ENCODE assay signal across 19 cellular contexts in genomic region chr14:50301914-50302313, GRCh38. TPM values are rescaled to one million over a fixed set of nuclear protein-coding genes. Genes with fewer than 3 reads are reported as not detected.
A peak's percentile ranks its signal among the peaks of the same experiment; 100 is the strongest.
DNase-seq lines count a peak whose midpoint lies in the region; ATAC-seq, FAIRE-seq and TF ChIP-seq lines count a peak whose summit lies in the region.
"Had no signal": no experiment of that assay in that cellular context is flagged by ENCODE, and none has a peak within 500 bp of the region (broad histone marks: within the 10 kb centered on the region; RNA-seq: fewer than 3 reads in every experiment).

No MANE protein-coding gene starts in this region.

- SMC1A ChIA-PET in GM12878 (lab: Charles Lee; ENCODE audit: uncharacterized antibody, unreplicated experiment), result no interaction called here

- no peaks in the 10 kb centered on the region for H3K9me3 Mint-ChIP-seq in activated naive CD8-positive, alpha-beta T cell treated with anti-CD3 and anti-CD28 coated beads, Interleukin-2, amount 50 U/mL, for 24 hours
- no peaks in the 10 kb centered on the region for H3K9me3 Mint-ChIP-seq in activated naive CD8-positive, alpha-beta T cell treated with anti-CD3 and anti-CD28 coated beads for 36 hours
- H3K9me3 Mint-ChIP-seq: CD4-positive, alpha-beta T cell had no signal

- FAIRE-seq in GM12878 (lab: Jason Lieb, UNC), result no peak
- FAIRE-seq: A549, D721Med, G401.6, GM12892, HepG2 had no signal

- H3K79me2 ChIP-seq in GM12878 (ENCODE audit: control insufficient read depth, insufficient read depth, low read length), result no peaks in the 10 kb centered on the region; the same call in 1 of the 2 replicates

- in situ Hi-C loops in GM12878 (cut with MboI), result no loop called here

- H3K27me3 Mint-ChIP-seq in activated naive CD8-positive, alpha-beta T cell treated with anti-CD3 and anti-CD28 coated beads, Interleukin-2, amount 50 U/mL, for 24 hours, result no peaks in the 10 kb centered on the region
- H3K27me3 Mint-ChIP-seq in activated naive CD8-positive, alpha-beta T cell treated with anti-CD3 and anti-CD28 coated beads for 36 hours, result no peaks in the 10 kb centered on the region
- H3K27me3 Mint-ChIP-seq: CD4-positive, alpha-beta T cell had no signal

- POLR2A ChIA-PET in GM12878 (lab: Charles Lee), result interaction anchor here (0.5 kb wide), 1 partner anchor 537 kb away, joined by 3 read pairs; no protein-coding TSS in a partner anchor

- no peak for TF ChIP-seq EP300 in GM12878 (IDR thresholded peaks at IDR 0.05; ENCODE audit: borderline replicate concordance in 1 of 2, control insufficient read depth in 1 of 2, low read depth in 2 of 2, low read length in 2 of 2)

- no TSS peak for BruUV-seq in GM12878 (replicated peaks; lab: Mats Ljungman, UMichigan)

- H3K4me2 ChIP-seq in GM12878 (ENCODE audit: control insufficient read depth, insufficient read depth), result no peak overlapping the region
- H3K4me2 ChIP-seq: A549 had no signal

- H2AFZ ChIP-seq in GM12878 (ENCODE audit: control insufficient read depth, low read depth, low read length), result no peak overlapping the region
- H2AFZ ChIP-seq: GM23248 had no signal

- ATAC-seq in activated naive CD8-positive, alpha-beta T cell treated with anti-CD3 and anti-CD28 coated beads, Interleukin-2, amount 50 U/mL, for 24 hours, result peak; percentile 57
- peak; percentile 51 for ATAC-seq in GM12878
- ATAC-seq: A549, HepG2 had no signal

- H3K9me3 ChIP-seq in GM12878 (replicated peaks; ENCODE audit: control insufficient read depth, insufficient read depth, low read length), result no peaks in the 10 kb centered on the region
- H3K9me3 ChIP-seq in left ventricle myocardium inferior (replicated peaks), result no peaks in the 10 kb centered on the region
- H3K9me3 ChIP-seq: A549, Caco-2 had no signal

- TF ChIP-seq CTCF in GM12878 (IDR thresholded peaks at IDR 0.05 in 2 of 3, conservative IDR thresholded peaks at IDR 0.05 in 1 of 3; ENCODE audit: control insufficient read depth in 2 of 3, extremely low read depth in 1 of 3, insufficient read depth in 1 of 3, low read depth in 3 of 3, low read length in 3 of 3) (no peak), left ventricle myocardium inferior (IDR thresholded peaks at IDR 0.05; ENCODE audit: borderline replicate concordance) (no peak)

- no peak for TF ChIP-seq POLR2A in GM12878 (IDR thresholded peaks at IDR 0.05; ENCODE audit: low read depth, low read length)

- no peaks in the 10 kb centered on the region for H3K4me1 Mint-ChIP-seq in activated naive CD8-positive, alpha-beta T cell treated with anti-CD3 and anti-CD28 coated beads, Interleukin-2, amount 50 U/mL, for 24 hours
- peaks cover 4% of the 10 kb centered on the region for H3K4me1 Mint-ChIP-seq in activated naive CD8-positive, alpha-beta T cell treated with anti-CD3 and anti-CD28 coated beads for 36 hours

- CTCF ChIA-PET in GM12878 (lab: Yijun Ruan, JAX), result no interaction called here

- H4K20me1 ChIP-seq in GM12878 (ENCODE audit: control insufficient read depth, insufficient read depth), result no peaks in the 10 kb centered on the region

- no peak overlapping the region for H3K9ac ChIP-seq in GM12878 (ENCODE audit: control insufficient read depth, insufficient read depth, low read length)
- H3K9ac ChIP-seq: GM23248 had no signal

- no peak overlapping the region for H3K27ac Mint-ChIP-seq in activated naive CD8-positive, alpha-beta T cell treated with anti-CD3 and anti-CD28 coated beads, Interleukin-2, amount 50 U/mL, for 24 hours
- no peak overlapping the region for H3K27ac Mint-ChIP-seq in activated naive CD8-positive, alpha-beta T cell treated with anti-CD3 and anti-CD28 coated beads for 36 hours
- H3K27ac Mint-ChIP-seq: CD4-positive, alpha-beta T cell had no signal

- H3K4me1 ChIP-seq in GM12878 (ENCODE audit: control insufficient read depth, insufficient read depth, low read length) (no peaks in the 10 kb centered on the region), left ventricle myocardium inferior (no peaks in the 10 kb centered on the region)
- H3K4me1 ChIP-seq: A549, HAP-1 had no signal

- RAD21 ChIA-PET in GM12878 (lab: Charles Lee; ENCODE audit: unreplicated experiment), result no interaction called here

- H3K4me3 ChIP-seq in GM12878 (no peak overlapping the region), left ventricle myocardium inferior (no peak overlapping the region)
- H3K4me3 ChIP-seq: A549, GM23248, HAP-1 had no signal

- H3K4me3 Mint-ChIP-seq in activated naive CD8-positive, alpha-beta T cell treated with anti-CD3 and anti-CD28 coated beads, Interleukin-2, amount 50 U/mL, for 24 hours, result no peak overlapping the region
- H3K4me3 Mint-ChIP-seq in activated naive CD8-positive, alpha-beta T cell treated with anti-CD3 and anti-CD28 coated beads for 36 hours, result no peak overlapping the region
- H3K4me3 Mint-ChIP-seq: CD4-positive, alpha-beta T cell had no signal

- no peaks in the 10 kb centered on the region for H3K27me3 ChIP-seq in GM12878 (replicated peaks in 1 of 2; ENCODE audit: control insufficient read depth in 2 of 2, insufficient read depth in 2 of 2, low read length in 1 of 2)
- H3K27me3 ChIP-seq in left ventricle myocardium inferior (ENCODE audit: low read depth), result no peaks in the 10 kb centered on the region

- intact Hi-C loops in GM12878 (cut with micrococcal nuclease; ENCODE audit: unreplicated experiment), result no loop called here
- intact Hi-C loops in left ventricle myocardium inferior (cut with micrococcal nuclease), result no loop called here

- H3K27ac ChIP-seq in GM12878 (ENCODE audit: control insufficient read depth, insufficient read depth) (no peak overlapping the region), left ventricle myocardium inferior (replicated peaks) (no peak overlapping the region)
- H3K27ac ChIP-seq: 22Rv1, A549, C4-2B, GM23248 had no signal

- H3K36me3 ChIP-seq in GM12878 (ENCODE audit: control insufficient read depth in 2 of 2, insufficient read depth in 2 of 2, low read length in 1 of 2), result peaks cover 0 to 2% of the 10 kb centered on the region in 2 experiments; a peak in 1 of 4 replicates
- no peaks in the 10 kb centered on the region for H3K36me3 ChIP-seq in left ventricle myocardium inferior
- H3K36me3 ChIP-seq: HAP-1 had no signal

- no peak for TF ChIP-seq RAD21 in GM12878 (IDR thresholded peaks at IDR 0.05; ENCODE audit: insufficient read depth, low read depth, low read length)

- no peak for DNase-seq in activated naive CD8-positive, alpha-beta T cell treated with anti-CD3 and anti-CD28 coated beads, Interleukin-2, amount 50 U/mL, for 24 hours
- DNase-seq in activated naive CD8-positive, alpha-beta T cell treated with anti-CD3 and anti-CD28 coated beads for 36 hours, result no peak
- DNase-seq in GM12878 (ENCODE audit: low read depth, low spot score) (no peak), iris pigment epithelial cell (ENCODE audit: low read depth) (peak; percentile 15), nucleus accumbens (lab: John Stamatoyannopoulos, UW) (no peak), left ventricle myocardium inferior (no peak)
- no peak for DNase-seq in activated CD4-positive, alpha-beta T cell treated with anti-CD3 and anti-CD28 coated beads, Interleukin-2, amount 50 U/mL, for 48 hours
- DNase-seq: AML-193; Caco-2; CD4-positive, alpha-beta T cell; GM23248 had no signal

- peaks cover 13% of the 10 kb centered on the region for H3K36me3 Mint-ChIP-seq in activated naive CD8-positive, alpha-beta T cell treated with anti-CD3 and anti-CD28 coated beads, Interleukin-2, amount 50 U/mL, for 24 hours (ENCODE audit: low read depth)
- peaks cover 21% of the 10 kb centered on the region for H3K36me3 Mint-ChIP-seq in activated naive CD8-positive, alpha-beta T cell treated with anti-CD3 and anti-CD28 coated beads for 36 hours

TF ChIP-seq in GM12878, 131 proteins besides CTCF, POLR2A, EP300 and RAD21 (continues in another document):
- no peak for TF ChIP-seq TCF12 (IDR thresholded peaks at IDR 0.05; ENCODE audit: low read depth, low read length)
- TF ChIP-seq DPF2 (IDR thresholded peaks at IDR 0.05), result no peak
- TF ChIP-seq STAT1 (conservative IDR thresholded peaks at IDR 0.05), result no peak

RNA-seq across cellular contexts. Expression of gene L2HGDH, which starts 10.1 kb away (rescaled TPM):
- 10 to 100 TPM; 21.1 to 21.6 TPM for total RNA-seq in activated naive CD8-positive, alpha-beta T cell treated with anti-CD3 and anti-CD28 coated beads for 36 hours
- 18.0 and 18.5 TPM in 2 replicates for total RNA-seq in GM12878 (2013; cell fraction: nucleolus; rRNA removed)
- total RNA-seq in GM12878 (2014; rRNA removed) (13.3 and 15.9 TPM in 2 replicates), GM12878 (2014; rRNA removed; fragmentation: Illumina TruSeq; extraction: Trizol) (9.7 and 10.5 TPM in 2 replicates), GM12878 (2021) (14.1 TPM in 2 replicates), left ventricle myocardium inferior (11.3 TPM)
- 5.8 TPM for polyA plus RNA-seq in GM12878 (2011; ENCODE audit: low read depth)
- polyA plus RNA-seq in GM12878 (2011; rRNA removed) (11.7 and 12.0 TPM in 2 replicates), GM12878 (2014; fragmentation: Illumina TruSeq; extraction: Trizol) (13.7 and 16.9 TPM in 2 replicates), GM12878 (2014; fragmentation: Nextera tagmentation; extraction: Ambion mirVana) (1 to 10 TPM; 2.6 to 3.0 TPM), GM12878 (2014; rRNA removed) (13.4 and 16.3 TPM in 2 replicates), GM12878 (2016; fragmentation: Nextera tagmentation; extraction: Ambion mirVana) (10 to 100 TPM; 14.4 to 18.3 TPM)
- 9.8 and 17.0 TPM in 2 replicates for polyA plus RNA-seq in GM12878 (2011; cell fraction: cytosol; rRNA removed)
- polyA plus RNA-seq in GM12878 (2011; cell fraction: nucleus; rRNA removed), result 6.1 and 10.4 TPM in 2 replicates
- 8.0 and 8.9 TPM in 2 replicates for polyA plus RNA-seq in GM12878 (2012)
- polyA minus RNA-seq in GM12878 (2011; rRNA and poly(A)+ RNA removed), result 7.0 and 8.5 TPM in 2 replicates
- polyA minus RNA-seq in GM12878 (2011; cell fraction: cytosol; rRNA and poly(A)+ RNA removed), result 5.2 and 5.8 TPM in 2 replicates
- polyA minus RNA-seq in GM12878 (2011; cell fraction: nucleus; rRNA and poly(A)+ RNA removed), result 7.5 and 12.3 TPM in 2 replicates

RNA-seq across cellular contexts. Expression of gene DMAC2L, which starts 10.2 kb away (rescaled TPM):
- 10 to 100 TPM; 14.5 to 18.1 TPM for total RNA-seq in activated naive CD8-positive, alpha-beta T cell treated with anti-CD3 and anti-CD28 coated beads for 36 hours
- 38.7 and 40.8 TPM in 2 replicates for total RNA-seq in GM12878 (2013; cell fraction: nucleolus; rRNA removed)
- total RNA-seq in GM12878 (2014; rRNA removed), result 9.5 and 11.3 TPM in 2 replicates
- total RNA-seq in GM12878 (2014; rRNA removed; fragmentation: Illumina TruSeq; extraction: Trizol), result 11.9 TPM in 2 replicates
- 21.4 and 22.5 TPM in 2 replicates for total RNA-seq in GM12878 (2021)
- 10.8 TPM for polyA plus RNA-seq in GM12878 (2011; ENCODE audit: low read depth)
- polyA plus RNA-seq in GM12878 (2011; rRNA removed), result 33.8 and 34.9 TPM in 2 replicates
- 20.5 and 26.7 TPM in 2 replicates for polyA plus RNA-seq in GM12878 (2011; cell fraction: cytosol; rRNA removed)
- 15.8 and 17.5 TPM in 2 replicates for polyA plus RNA-seq in GM12878 (2011; cell fraction: nucleus; rRNA removed)
- polyA plus RNA-seq in GM12878 (2012), result 16.0 and 19.3 TPM in 2 replicates
- 11.9 and 14.5 TPM in 2 replicates for polyA plus RNA-seq in GM12878 (2014; fragmentation: Illumina TruSeq; extraction: Trizol)
- polyA plus RNA-seq in GM12878 (2014; fragmentation: Nextera tagmentation; extraction: Ambion mirVana), result 10 to 100 TPM; 63.7 to 76.3 TPM
- 17.2 and 20.9 TPM in 2 replicates for polyA plus RNA-seq in GM12878 (2014; rRNA removed)
- polyA plus RNA-seq in GM12878 (2016; fragmentation: Nextera tagmentation; extraction: Ambion mirVana), result 10 to 100 TPM; 34.1 to 35.8 TPM
- polyA minus RNA-seq in GM12878 (2011; rRNA and poly(A)+ RNA removed), result 14.7 and 20.0 TPM in 2 replicates
- polyA minus RNA-seq in GM12878 (2011; cell fraction: cytosol; rRNA and poly(A)+ RNA removed), result 6.4 and 6.9 TPM in 2 replicates
- polyA minus RNA-seq in GM12878 (2011; cell fraction: nucleus; rRNA and poly(A)+ RNA removed), result 11.1 and 18.5 TPM in 2 replicates
- 28.3 TPM for total RNA-seq in left ventricle myocardium inferior
